12 cellular contexts compared by ENCODE assay signal in genomic region chr9:13386935-13387667, GRCh38.
A peak's percentile ranks its signal among the peaks of the same experiment; 100 is the strongest.
DNase-seq lines count a peak whose midpoint lies in the region; ATAC-seq and TF ChIP-seq lines count a peak whose summit lies in the region.
"Had no signal": no experiment of that assay in that cellular context is flagged by ENCODE, and none has a peak within 500 bp of the region (broad histone marks: within the 10 kb centered on the region; RNA-seq: fewer than 3 reads in every experiment).

No MANE protein-coding gene starts in this region.

- no peaks in the 10 kb centered on the region for H3K36me3 Mint-ChIP-seq in MCF 10A (ENCODE audit: insufficient read depth, unreplicated experiment)
- H3K36me3 Mint-ChIP-seq: stimulated activated memory B cell treated with anti-CD40 and anti-IgM and Interleukin-4, amounts not matched to agents 10 μg/mL and 1 μg/mL and 100 μg/mL, for 72 hours had no signal

- no peaks in the 10 kb centered on the region for H3K36me3 ChIP-seq in GM23248 (ENCODE audit: low read depth)
- H3K36me3 ChIP-seq in stomach smooth muscle (ENCODE audit: control insufficient read depth in 2 of 2, insufficient read depth in 2 of 2, low read length in 2 of 2) = no peaks in the 10 kb centered on the region

- 0 out of 2 replicates have a peak overlapping the region, but pooled peaks have one; percentile 5 for H3K4me3 ChIP-seq in GM23248
- no peak overlapping the region for H3K4me3 ChIP-seq in astrocyte of the cerebellum (ENCODE audit: low read depth, low read length)
- H3K4me3 ChIP-seq in stomach smooth muscle (ENCODE audit: low read length in 2 of 2) = no peak overlapping the region

- no peaks in the 10 kb centered on the region for H3K27me3 Mint-ChIP-seq in MCF 10A (ENCODE audit: insufficient read depth, unreplicated experiment)
- H3K27me3 Mint-ChIP-seq: activated CD4-positive, alpha-beta memory T cell treated with anti-CD3 and anti-CD28 coated beads, Interleukin-2, amount 10 ng/mL, durations not matched to agents 7 days and 5 days; stimulated activated memory B cell treated with anti-CD40 and anti-IgM and Interleukin-4, amounts not matched to agents 10 μg/mL and 1 μg/mL and 100 μg/mL, for 72 hours had no signal

- no peaks in the 10 kb centered on the region for H3K4me1 Mint-ChIP-seq in MCF 10A (ENCODE audit: insufficient read depth, unreplicated experiment)
- H3K4me1 Mint-ChIP-seq: activated CD4-positive, alpha-beta memory T cell treated with anti-CD3 and anti-CD28 coated beads, Interleukin-2, amount 10 ng/mL, durations not matched to agents 7 days and 5 days; stimulated activated memory B cell treated with anti-CD40 and anti-IgM and Interleukin-4, amounts not matched to agents 10 μg/mL and 1 μg/mL and 100 μg/mL, for 72 hours had no signal

- H2AFZ ChIP-seq in GM23248 = 0 out of 2 replicates have a peak overlapping the region, but pooled peaks have one; percentile 3

- no peak overlapping the region for H3K27ac Mint-ChIP-seq in MCF 10A (ENCODE audit: low read depth, unreplicated experiment)
- H3K27ac Mint-ChIP-seq: activated CD4-positive, alpha-beta memory T cell treated with anti-CD3 and anti-CD28 coated beads, Interleukin-2, amount 10 ng/mL, durations not matched to agents 7 days and 5 days; stimulated activated memory B cell treated with anti-CD40 and anti-IgM and Interleukin-4, amounts not matched to agents 10 μg/mL and 1 μg/mL and 100 μg/mL, for 72 hours had no signal

- POLR2A ChIA-PET in MCF 10A (lab: Yijun Ruan, JAX) = interaction anchor here (0.6 kb wide), 1 partner anchor 19 kb away, joined by 3 read pairs; no protein-coding TSS in a partner anchor

- H3K27ac ChIP-seq in GM23248 (peak overlapping the region; percentile 91), stomach smooth muscle (ENCODE audit: low read length) (peak overlapping the region; percentile 1), substantia nigra (ENCODE audit: low read depth, low read length, poor library complexity, severe bottlenecking) (no peak overlapping the region)

- H3K9me3 Mint-ChIP-seq in MCF 10A (ENCODE audit: unreplicated experiment) = peaks cover 23% of the 10 kb centered on the region

- no peak for TF ChIP-seq CTCF in astrocyte of the cerebellum (IDR thresholded peaks at IDR 0.05; ENCODE audit: low read depth, low read length, missing control alignments)
- TF ChIP-seq CTCF in MCF 10A (IDR thresholded peaks at IDR 0.05; ENCODE audit: unreplicated experiment) = no peak

- H3K9me2 ChIP-seq in GM23248 (ENCODE audit: insufficient read depth) = no peaks in the 10 kb centered on the region

- peaks cover 38% of the 10 kb centered on the region for H3K4me1 ChIP-seq in GM23248 (ENCODE audit: insufficient read depth)
- no peaks in the 10 kb centered on the region for H3K4me1 ChIP-seq in stomach smooth muscle (ENCODE audit: control insufficient read depth, insufficient read depth, low read length)

- no peaks in the 10 kb centered on the region for H3K9me3 ChIP-seq in GM23248 (ENCODE audit: low read depth)
- no peaks in the 10 kb centered on the region for H3K9me3 ChIP-seq in stomach smooth muscle (ENCODE audit: control insufficient read depth in 2 of 2, low read length in 2 of 2)

- H3K27me3 ChIP-seq in GM23248 (replicated peaks; ENCODE audit: insufficient read depth) (no peaks in the 10 kb centered on the region), stomach smooth muscle (ENCODE audit: control insufficient read depth in 1 of 2, insufficient read depth in 2 of 2, low read length in 2 of 2) (no peaks in the 10 kb centered on the region)

- BruUV-seq in MCF 10A (replicated peaks; lab: Mats Ljungman, UMichigan) = no TSS peak

- ATAC-seq in left ventricle myocardium superior (peak; percentile 84), left colon (no peak)
- ATAC-seq: stimulated activated memory B cell treated with anti-CD40 and anti-IgM and Interleukin-4, amounts not matched to agents 10 μg/mL and 1 μg/mL and 100 μg/mL, for 72 hours had no signal

- no peaks in the 10 kb centered on the region for H4K20me1 ChIP-seq in GM23248 (ENCODE audit: insufficient read depth)

- intact Hi-C loops in left ventricle myocardium superior (cut with micrococcal nuclease) = no loop called here
- intact Hi-C loops in MCF 10A (cut with micrococcal nuclease) = no loop called here
- intact Hi-C loops in left colon (cut with DNase I, micrococcal nuclease) = no loop called here

- WGBS in GM23248 (ENCODE audit: low coverage in 1 of 2, low lambda C conversion rate in 2 of 2, missing lambda C conversion rate in 2 of 2), 2 experiments = 18 to 29% methylated on average over 3 of the region's 3 CpGs

- DNase-seq in GM23248 (peak; percentile 87), astrocyte of the cerebellum (ENCODE audit: low read depth) (peak; percentile 88), left ventricle myocardium superior (no peak), substantia nigra (lab: John Stamatoyannopoulos, UW) (no peak), MCF 10A (ENCODE audit: unreplicated experiment) (no peak), left colon (no peak)
- no peak for DNase-seq in stimulated activated CD4-positive, alpha-beta T cell treated with anti-CD3 and anti-CD28 coated beads, Interleukin-4, amount 100 ng/mL, for 1 hour
- DNase-seq: activated CD4-positive, alpha-beta memory T cell treated with anti-CD3 and anti-CD28 coated beads, Interleukin-2, amount 10 ng/mL, durations not matched to agents 7 days and 5 days; NCI-H526 treated with DMSO at 0.1 percent for 48 hours; SW 1271 had no signal

- in situ Hi-C loops in GM23248 (cut with MboI) = no loop called here
- in situ Hi-C loops in astrocyte of the cerebellum (cut with HindIII; ENCODE audit: low sequenced_read_pairs) = no loop called here

- peak overlapping the region; percentile 61 for H3K9ac ChIP-seq in GM23248
- H3K9ac ChIP-seq in stomach smooth muscle (ENCODE audit: low read length in 2 of 2) = no peak overlapping the region

- H3F3A ChIP-seq in GM23248 (ENCODE audit: insufficient read depth) = peaks cover 30% of the 10 kb centered on the region

- H3K4me2 ChIP-seq in GM23248 (ENCODE audit: unreplicated experiment) = peak overlapping the region; percentile 40

- H3K79me2 ChIP-seq in GM23248 (ENCODE audit: insufficient read depth) = no peaks in the 10 kb centered on the region

- CTCF ChIA-PET in MCF 10A (lab: Yijun Ruan, JAX) = no interaction called here

- H3K4me3 Mint-ChIP-seq in MCF 10A (ENCODE audit: unreplicated experiment) = no peak overlapping the region
- H3K4me3 Mint-ChIP-seq: activated CD4-positive, alpha-beta memory T cell treated with anti-CD3 and anti-CD28 coated beads, Interleukin-2, amount 10 ng/mL, durations not matched to agents 7 days and 5 days; stimulated activated memory B cell treated with anti-CD40 and anti-IgM and Interleukin-4, amounts not matched to agents 10 μg/mL and 1 μg/mL and 100 μg/mL, for 72 hours had no signal

Comparison
In these comparisons a context has a peak if more than half of its experiments do, and no peak if none do; other contexts are left out.
1. DNase-seq: peak in GM23248 (single experiment) and astrocyte of the cerebellum (single experiment); none in left ventricle myocardium superior (single experiment), substantia nigra (0 of 49), MCF 10A (single experiment), stimulated activated CD4-positive, alpha-beta T cell treated with anti-CD3 and anti-CD28 coated beads, Interleukin-4, amount 100 ng/mL, for 1 hour (single experiment) and left colon (0 of 2).